28 cellular contexts compared by ENCODE assay signal in genomic region chr1:53967409-53968124, GRCh38. TPM values are rescaled to one million over a fixed set of nuclear protein-coding genes. Genes with fewer than 3 reads are reported as not detected.
A peak's percentile ranks its signal among the peaks of the same experiment; 100 is the strongest.
DNase-seq lines count a peak whose midpoint lies in the region; ATAC-seq, FAIRE-seq and TF ChIP-seq lines count a peak whose summit lies in the region.
"Had no signal": no experiment of that assay in that cellular context is flagged by ENCODE, and none has a peak within 500 bp of the region (broad histone marks: within the 10 kb centered on the region; RNA-seq: fewer than 3 reads in every experiment).

No MANE protein-coding gene starts in this region.

- ATAC-seq in A549 (no peak; a peak in 2 of 6 replicates), HepG2 (peak; percentile 71)
- ATAC-seq: activated CD8-positive, alpha-beta memory T cell treated with anti-CD3 and anti-CD28 coated beads, Interleukin-2, amount 10 ng/mL, durations not matched to agents 7 days and 5 days; body of pancreas; stimulated activated naive B cell treated with anti-CD40 and anti-IgM and Interleukin-4, amounts not matched to agents 10 μg/mL and 1 μg/mL and 100 μg/mL, for 72 hours had no signal

- H3K36me3 ChIP-seq in HepG2 (replicated peaks in 1 of 2; ENCODE audit: control insufficient read depth in 1 of 2, insufficient read depth in 2 of 2, low read length in 2 of 2), result peaks cover 15 to 27% of the 10 kb centered on the region in 2 experiments; a peak in 4 of 5 replicates

- intact Hi-C loops in HepG2 (cut with micrococcal nuclease; ENCODE audit: unreplicated experiment), result no loop called here

- TF ChIP-seq CTCF in A549 (IDR thresholded peaks at IDR 0.05), result no peak
- TF ChIP-seq CTCF in HepG2 (CRISPR knock-in tag; IDR thresholded peaks at IDR 0.05), result peak; percentile 28

- no peaks in the 10 kb centered on the region for H3K27me3 ChIP-seq in HepG2 (ENCODE audit: control insufficient read depth in 1 of 2, insufficient read depth in 2 of 2, low read length in 2 of 2)
- H3K27me3 ChIP-seq: adrenal gland, body of pancreas, sigmoid colon had no signal

- TF ChIP-seq RAD21 in A549 (conservative IDR thresholded peaks at IDR 0.05 in 1 of 2, IDR thresholded peaks at IDR 0.05 in 1 of 2) (no peak), HepG2 (CRISPR knock-in tag; IDR thresholded peaks at IDR 0.05) (no peak)

- no peaks in the 10 kb centered on the region for H3K79me2 ChIP-seq in HepG2 (ENCODE audit: insufficient read depth, low read length)

- no peak overlapping the region for H3K4me3 ChIP-seq in A549
- no peak overlapping the region for H3K4me3 ChIP-seq in HepG2 (replicated peaks in 1 of 3; ENCODE audit: insufficient read depth in 1 of 3, low read depth in 2 of 3, low read length in 3 of 3)
- H3K4me3 ChIP-seq: adrenal gland, body of pancreas, GM23248, lung, sigmoid colon had no signal

- no peaks in the 10 kb centered on the region for H4K20me1 ChIP-seq in HepG2 (ENCODE audit: insufficient read depth, low read length)

- H3K9ac ChIP-seq in HepG2 (ENCODE audit: insufficient read depth, low read depth, low read length), result no peak overlapping the region
- H3K9ac ChIP-seq: GM23248 had no signal

- CTCF ChIA-PET in A549 (lab: Yijun Ruan, JAX), result interaction anchor here (0.7 kb wide), 1 partner anchor 89 kb away, joined by 3 read pairs; no protein-coding TSS in a partner anchor
- CTCF ChIA-PET in HepG2 (lab: Yijun Ruan, JAX; ENCODE audit: low intra/inter-chr PET ratio, low total read pairs), result no interaction called here

- DNase-seq in A549 (ENCODE audit: low read depth in 1 of 2, low spot score in 1 of 2), result no peak
- DNase-seq in COLO668 (lab: John Stamatoyannopoulos, UW; ENCODE audit: unreplicated experiment), result peak; percentile 53
- peak; percentile 22 for DNase-seq in SK-MEL-5 (ENCODE audit: low read depth, low spot score)
- DNase-seq in HepG2 (ENCODE audit: low spot score), result peak; percentile 31
- DNase-seq in nucleus accumbens (lab: John Stamatoyannopoulos, UW), result no peak
- DNase-seq in NCI-H526 treated with DMSO at 0.1 percent for 48 hours (lab: John Stamatoyannopoulos, UW), result no peak
- no peak for DNase-seq in NK-92 (lab: John Stamatoyannopoulos, UW; ENCODE audit: unreplicated experiment)
- DNase-seq: activated CD4-positive, alpha-beta T cell treated with anti-CD3 and anti-CD28 coated beads, Interleukin-2, amount 10 ng/mL, durations not matched to agents 7 days and 5 days; activated CD8-positive, alpha-beta memory T cell treated with anti-CD3 and anti-CD28 coated beads, Interleukin-2, amount 10 ng/mL, durations not matched to agents 7 days and 5 days; activated naive CD4-positive, alpha-beta T cell treated with Interleukin-2 at 50 U/mL for 16 hours; adrenal gland; body of pancreas; effector CD4-positive, alpha-beta T cell; EL; GM23248; NCI-H1694 treated with DMSO at 0.1 percent for 48 hours; NCI-H526; sigmoid colon; stimulated activated naive B cell treated with anti-CD40 and anti-IgM and Interleukin-4, amounts not matched to agents 10 μg/mL and 1 μg/mL and 100 μg/mL, for 72 hours had no signal

- peak overlapping the region; percentile 38; the same call in 1 of the 3 replicates for H3K4me2 ChIP-seq in A549
- no peak overlapping the region for H3K4me2 ChIP-seq in HepG2 (ENCODE audit: low read depth, low read length)

- FAIRE-seq in A549 (lab: Jason Lieb, UNC), result no peak
- FAIRE-seq in HepG2 (lab: Jason Lieb, UNC), result no peak
- FAIRE-seq: D721Med, GM12891, keratinocyte had no signal

- peaks cover 18% of the 10 kb centered on the region for H3K4me1 ChIP-seq in A549
- peaks cover 31% of the 10 kb centered on the region for H3K4me1 ChIP-seq in HepG2 (ENCODE audit: insufficient read depth, low read length)
- H3K4me1 ChIP-seq: body of pancreas, sigmoid colon had no signal

- no peak for TF ChIP-seq EP300 in A549 (IDR thresholded peaks at IDR 0.05)
- no peak for TF ChIP-seq EP300 in HepG2 (IDR thresholded peaks at IDR 0.05; ENCODE audit: low read depth in 2 of 2, low read length in 2 of 2)
- no peak for TF ChIP-seq EP300 in HepG2 (CRISPR knock-in tag; IDR thresholded peaks at IDR 0.05; ENCODE audit: borderline replicate concordance)

- no peaks in the 10 kb centered on the region for H3K9me3 ChIP-seq in A549
- H3K9me3 ChIP-seq in HepG2 (ENCODE audit: low read length), result no peaks in the 10 kb centered on the region
- H3K9me3 ChIP-seq: adrenal gland, body of pancreas, sigmoid colon had no signal

- POLR2A ChIA-PET in A549 (lab: Yijun Ruan, JAX) (no interaction called here), HepG2 (lab: Yijun Ruan, JAX) (interaction anchor here (0.9 kb wide), 1 partner anchor 85 kb away, joined by 3 read pairs; the partner anchor contains the start of gene TMEM59)

- BruUV-seq in HepG2 (replicated peaks; lab: Mats Ljungman, UMichigan), result no TSS peak

- no peak for TF ChIP-seq POLR2A in A549 (IDR thresholded peaks at IDR 0.05; ENCODE audit: low read length)
- TF ChIP-seq POLR2A in HepG2 (IDR thresholded peaks at IDR 0.05; ENCODE audit: insufficient read depth in 1 of 2, low read depth in 2 of 2, low read length in 2 of 2), result no peak

- no peak overlapping the region for H2AFZ ChIP-seq in HepG2 (ENCODE audit: low read length)
- H2AFZ ChIP-seq: GM23248 had no signal

- in situ Hi-C loops in SK-MEL-5 (cut with HindIII; ENCODE audit: low pct_unique_long_range_greater_than_20kb, low sequenced_read_pairs), result no loop called here
- in situ Hi-C loops in HepG2 (cut with HindIII; ENCODE audit: extremely low pct_ligation_motif_present, low pct_unique_long_range_greater_than_20kb), result no loop called here

- H3K27ac ChIP-seq in A549 (no peak overlapping the region), HepG2 (ENCODE audit: extremely low read length, insufficient read depth, low read length) (peak overlapping the region; percentile 41)
- H3K27ac ChIP-seq: adrenal gland, body of pancreas, C4-2B, GM23248, sigmoid colon had no signal

- 87% methylated on average over 7 of the region's 7 CpGs for whole genome bisulfite sequencing in A549 (ENCODE audit: missing lambda C conversion rate)
- 74% methylated on average over 7 of the region's 7 CpGs for WGBS in HepG2 (ENCODE audit: low lambda C conversion rate)

RNA-seq across cellular contexts. Expression of gene LRRC42, which starts 21.4 kb away (rescaled TPM):
- 35.1 TPM in 2 replicates for polyA plus RNA-seq in A549 (2011; rRNA removed)
- polyA plus RNA-seq in A549 (2012; cell fraction: cytosol; rRNA removed), result 19.0 and 21.7 TPM in 2 replicates
- 12.8 and 13.7 TPM in 2 replicates for polyA plus RNA-seq in A549 (2012; cell fraction: nucleus; rRNA removed)
- polyA plus RNA-seq in A549 (2017; fragmentation: RNase III; extraction: RNeasy Plus Mini Kit Qiagen cat#74134 plus additional on column Dnase treatment), result 27.6 to 31.5 TPM (median 29.7 TPM) in 3 replicates
- 18.7 and 21.6 TPM in 2 replicates for polyA minus RNA-seq in A549 (2011; rRNA and poly(A)+ RNA removed)
- total RNA-seq in SK-MEL-5 (2014; rRNA removed; shearing (Covaris generic)), result 20.4 and 21.5 TPM in 2 replicates
- polyA plus RNA-seq in SK-MEL-5 (2015; cell fraction: cytosol; rRNA removed), result 16.4 and 20.1 TPM in 2 replicates
- polyA plus RNA-seq in SK-MEL-5 (2015; cell fraction: nucleus; rRNA removed), result 10.6 and 17.8 TPM in 2 replicates
- 43.6 and 55.1 TPM in 2 replicates for total RNA-seq in HepG2 (2016; rRNA removed; fragmentation: Illumina TruSeq; extraction: Trizol)
- total RNA-seq in HepG2 (2016; cell fraction: cytosol; rRNA removed; fragmentation: Illumina TruSeq; extraction: Trizol; ENCODE audit: low read depth), result 14.7 and 15.5 TPM in 2 replicates
- total RNA-seq in HepG2 (2016; cell fraction: insoluble cytoplasmic fraction; rRNA removed; fragmentation: Illumina TruSeq; extraction: Trizol), result 40.9 and 54.9 TPM in 2 replicates
- total RNA-seq in HepG2 (2016; cell fraction: membrane; rRNA removed; fragmentation: Illumina TruSeq; extraction: Trizol), result 28.8 and 31.5 TPM in 2 replicates
- total RNA-seq in HepG2 (2016; cell fraction: nucleus; rRNA removed; fragmentation: Illumina TruSeq; extraction: Trizol), result 19.6 and 22.9 TPM in 2 replicates
- polyA plus RNA-seq in HepG2 (2011; rRNA removed), result 27.2 and 30.6 TPM in 2 replicates
- polyA plus RNA-seq in HepG2 (2011; cell fraction: cytosol; rRNA removed), result 23.7 and 24.0 TPM in 2 replicates
- 13.2 and 13.6 TPM in 2 replicates for polyA plus RNA-seq in HepG2 (2011; cell fraction: nucleus; rRNA removed)
- 30.5 and 31.4 TPM in 2 replicates for polyA plus RNA-seq in HepG2 (2012)
- polyA plus RNA-seq in HepG2 (2016; cell fraction: cytosol; fragmentation: Illumina TruSeq; extraction: Trizol; ENCODE audit: low read depth), result 14.5 and 16.9 TPM in 2 replicates
- polyA plus RNA-seq in HepG2 (2016; cell fraction: insoluble cytoplasmic fraction; fragmentation: Illumina TruSeq; extraction: Trizol; ENCODE audit: low read depth), result 56.4 and 59.0 TPM in 2 replicates
- polyA plus RNA-seq in HepG2 (2016; cell fraction: membrane; fragmentation: Illumina TruSeq; extraction: Trizol; ENCODE audit: low read depth), result 20.2 and 21.5 TPM in 2 replicates
- 33.1 and 36.6 TPM in 2 replicates for polyA plus RNA-seq in HepG2 (2016; cell fraction: nucleus; fragmentation: Illumina TruSeq; extraction: Trizol; ENCODE audit: insufficient read depth, low read depth)
- 18.6 and 20.1 TPM in 2 replicates for polyA minus RNA-seq in HepG2 (2011; rRNA and poly(A)+ RNA removed; ENCODE audit: low replicate concordance)
- 18.0 and 23.7 TPM in 2 replicates for polyA minus RNA-seq in HepG2 (2011; cell fraction: cytosol; rRNA and poly(A)+ RNA removed)
- 8.9 and 14.4 TPM in 2 replicates for polyA minus RNA-seq in HepG2 (2011; cell fraction: nucleus; rRNA and poly(A)+ RNA removed)

RNA-seq across cellular contexts. Expression of gene IFT25, which starts 22.1 kb away (rescaled TPM):
- polyA plus RNA-seq in A549 (2011; rRNA removed) (37.0 and 49.4 TPM in 2 replicates), A549 (2017; fragmentation: RNase III; extraction: RNeasy Plus Mini Kit Qiagen cat#74134 plus additional on column Dnase treatment) (39.0 to 41.4 TPM (median 41.3 TPM) in 3 replicates), HepG2 (2011; rRNA removed) (12.7 and 19.7 TPM in 2 replicates)
- 17.0 and 20.0 TPM in 2 replicates for polyA plus RNA-seq in A549 (2012; cell fraction: cytosol; rRNA removed)
- 4.9 and 7.7 TPM in 2 replicates for polyA plus RNA-seq in A549 (2012; cell fraction: nucleus; rRNA removed)
- 2.5 and 2.8 TPM in 2 replicates for polyA minus RNA-seq in A549 (2011; rRNA and poly(A)+ RNA removed)
- 31.2 and 33.1 TPM in 2 replicates for total RNA-seq in SK-MEL-5 (2014; rRNA removed; shearing (Covaris generic))
- 16.1 and 21.9 TPM in 2 replicates for polyA plus RNA-seq in SK-MEL-5 (2015; cell fraction: cytosol; rRNA removed)
- polyA plus RNA-seq in SK-MEL-5 (2015; cell fraction: nucleus; rRNA removed), result 49.0 and 57.1 TPM in 2 replicates
- total RNA-seq in HepG2 (2016; rRNA removed; fragmentation: Illumina TruSeq; extraction: Trizol), result 48.0 and 52.8 TPM in 2 replicates
- total RNA-seq in HepG2 (2016; cell fraction: cytosol; rRNA removed; fragmentation: Illumina TruSeq; extraction: Trizol; ENCODE audit: low read depth), result 24.1 and 25.2 TPM in 2 replicates
- 51.0 and 53.3 TPM in 2 replicates for total RNA-seq in HepG2 (2016; cell fraction: insoluble cytoplasmic fraction; rRNA removed; fragmentation: Illumina TruSeq; extraction: Trizol)
- 25.7 and 27.9 TPM in 2 replicates for total RNA-seq in HepG2 (2016; cell fraction: membrane; rRNA removed; fragmentation: Illumina TruSeq; extraction: Trizol)
- 33.4 and 40.9 TPM in 2 replicates for total RNA-seq in HepG2 (2016; cell fraction: nucleus; rRNA removed; fragmentation: Illumina TruSeq; extraction: Trizol)
- polyA plus RNA-seq in HepG2 (2011; cell fraction: cytosol; rRNA removed), result 6.7 and 7.6 TPM in 2 replicates
- 9.1 and 12.2 TPM in 2 replicates for polyA plus RNA-seq in HepG2 (2011; cell fraction: nucleus; rRNA removed)
- 14.1 and 30.4 TPM in 2 replicates for polyA plus RNA-seq in HepG2 (2012)
- polyA plus RNA-seq in HepG2 (2016; cell fraction: cytosol; fragmentation: Illumina TruSeq; extraction: Trizol; ENCODE audit: low read depth), result 34.6 and 42.0 TPM in 2 replicates
- 68.1 and 73.1 TPM in 2 replicates for polyA plus RNA-seq in HepG2 (2016; cell fraction: insoluble cytoplasmic fraction; fragmentation: Illumina TruSeq; extraction: Trizol; ENCODE audit: low read depth)
- 29.4 and 29.9 TPM in 2 replicates for polyA plus RNA-seq in HepG2 (2016; cell fraction: membrane; fragmentation: Illumina TruSeq; extraction: Trizol; ENCODE audit: low read depth)
- 50.9 and 56.0 TPM in 2 replicates for polyA plus RNA-seq in HepG2 (2016; cell fraction: nucleus; fragmentation: Illumina TruSeq; extraction: Trizol; ENCODE audit: insufficient read depth, low read depth)
- 0.70 and 3.3 TPM in 2 replicates for polyA minus RNA-seq in HepG2 (2011; rRNA and poly(A)+ RNA removed; ENCODE audit: low replicate concordance)
- 3.1 and 3.6 TPM in 2 replicates for polyA minus RNA-seq in HepG2 (2011; cell fraction: cytosol; rRNA and poly(A)+ RNA removed)
- 30.0 and 36.9 TPM in 2 replicates for polyA minus RNA-seq in HepG2 (2011; cell fraction: nucleus; rRNA and poly(A)+ RNA removed)

RNA-seq across cellular contexts. Expression of gene LDLRAD1, which starts 50.4 kb away (rescaled TPM):
- 0.06 and 0.12 TPM in 2 replicates for polyA plus RNA-seq in A549 (2011; rRNA removed)
- polyA plus RNA-seq in A549 (2012; cell fraction: cytosol; rRNA removed), result not detected in 2 replicates
- polyA plus RNA-seq in A549 (2012; cell fraction: nucleus; rRNA removed), result not detected in 2 replicates
- polyA plus RNA-seq in A549 (2017; fragmentation: RNase III; extraction: RNeasy Plus Mini Kit Qiagen cat#74134 plus additional on column Dnase treatment), result not detected in 3 replicates
- polyA minus RNA-seq in A549 (2011; rRNA and poly(A)+ RNA removed), result not detected in 2 replicates
- not detected in 2 replicates for total RNA-seq in SK-MEL-5 (2014; rRNA removed; shearing (Covaris generic))
- not detected in 2 replicates for polyA plus RNA-seq in SK-MEL-5 (2015; cell fraction: cytosol; rRNA removed)
- polyA plus RNA-seq in SK-MEL-5 (2015; cell fraction: nucleus; rRNA removed), result not detected in 2 replicates
- total RNA-seq in HepG2 (2016; rRNA removed; fragmentation: Illumina TruSeq; extraction: Trizol), result 1.2 and 2.5 TPM in 2 replicates
- total RNA-seq in HepG2 (2016; cell fraction: cytosol; rRNA removed; fragmentation: Illumina TruSeq; extraction: Trizol; ENCODE audit: low read depth), result 0.71 and 0.79 TPM in 2 replicates
- total RNA-seq in HepG2 (2016; cell fraction: insoluble cytoplasmic fraction; rRNA removed; fragmentation: Illumina TruSeq; extraction: Trizol), result 1.6 and 2.3 TPM in 2 replicates
- 1.5 and 2.4 TPM in 2 replicates for total RNA-seq in HepG2 (2016; cell fraction: membrane; rRNA removed; fragmentation: Illumina TruSeq; extraction: Trizol)
- total RNA-seq in HepG2 (2016; cell fraction: nucleus; rRNA removed; fragmentation: Illumina TruSeq; extraction: Trizol), result 0.94 and 2.2 TPM in 2 replicates
- 13.5 and 14.0 TPM in 2 replicates for polyA plus RNA-seq in HepG2 (2011; rRNA removed)
- 9.6 and 10.4 TPM in 2 replicates for polyA plus RNA-seq in HepG2 (2011; cell fraction: cytosol; rRNA removed)
- polyA plus RNA-seq in HepG2 (2011; cell fraction: nucleus; rRNA removed), result 8.7 and 8.8 TPM in 2 replicates
- 2.3 and 3.2 TPM in 2 replicates for polyA plus RNA-seq in HepG2 (2012)
- polyA plus RNA-seq in HepG2 (2016; cell fraction: cytosol; fragmentation: Illumina TruSeq; extraction: Trizol; ENCODE audit: low read depth), result 0.84 and 1.0 TPM in 2 replicates
- polyA plus RNA-seq in HepG2 (2016; cell fraction: insoluble cytoplasmic fraction; fragmentation: Illumina TruSeq; extraction: Trizol; ENCODE audit: low read depth), result 2.2 and 2.3 TPM in 2 replicates
- polyA plus RNA-seq in HepG2 (2016; cell fraction: membrane; fragmentation: Illumina TruSeq; extraction: Trizol; ENCODE audit: low read depth), result 1.7 and 2.9 TPM in 2 replicates
- polyA plus RNA-seq in HepG2 (2016; cell fraction: nucleus; fragmentation: Illumina TruSeq; extraction: Trizol; ENCODE audit: insufficient read depth, low read depth), result 4.1 and 4.2 TPM in 2 replicates
- 9.7 TPM in 1 of 2 replicates, not detected in the other for polyA minus RNA-seq in HepG2 (2011; rRNA and poly(A)+ RNA removed; ENCODE audit: low replicate concordance)
- 2.0 and 2.6 TPM in 2 replicates for polyA minus RNA-seq in HepG2 (2011; cell fraction: cytosol; rRNA and poly(A)+ RNA removed)
- polyA minus RNA-seq in HepG2 (2011; cell fraction: nucleus; rRNA and poly(A)+ RNA removed), result 2.6 and 4.4 TPM in 2 replicates
- total RNA-seq: activated CD4-positive, alpha-beta T cell treated with anti-CD3 and anti-CD28 coated beads, Interleukin-2, amount 10 ng/mL, durations not matched to agents 7 days and 5 days; activated CD8-positive, alpha-beta memory T cell treated with anti-CD3 and anti-CD28 coated beads, Interleukin-2, amount 10 ng/mL, durations not matched to agents 7 days and 5 days; body of pancreas; epithelial cell of proximal tubule; GM23248; LHCN-M2; neural crest cell; sigmoid colon; urinary bladder had no signal
- polyA plus RNA-seq: GM23248, keratinocyte, sigmoid colon, urinary bladder had no signal

Comparison
In these comparisons a context has a peak if more than half of its experiments do, and no peak if none do; other contexts are left out.
1. DNase-seq: peak in COLO668 (single experiment), SK-MEL-5 (single experiment) and HepG2 (single experiment); none in A549 (0 of 2), nucleus accumbens (0 of 56), NCI-H526 treated with DMSO at 0.1 percent for 48 hours (single experiment) and NK-92 (single experiment).
2. Of the 38 proteins assayed by ChIP-seq in both HepG2 and A549: peak only in HepG2: CTCF; only in A549: none; in both: none; in neither: 37.